In the genomic region with DNA sequence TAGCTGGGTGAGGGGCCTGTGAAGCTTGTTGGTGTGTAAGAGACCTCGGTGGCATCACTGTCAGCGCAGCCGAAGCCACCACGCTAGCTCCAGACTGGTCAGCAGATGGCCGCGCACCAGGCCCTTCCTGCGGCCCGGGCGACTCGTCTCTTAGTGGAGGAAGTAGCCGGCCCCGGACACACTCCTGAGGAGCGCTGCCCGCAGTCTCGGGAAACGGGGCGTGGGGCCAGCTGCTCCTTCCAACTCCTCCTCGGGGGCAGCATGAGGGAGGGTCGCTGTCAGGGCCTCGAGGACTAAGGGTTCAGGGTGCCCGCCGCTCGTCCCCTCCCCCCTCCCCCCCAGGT, we compare ENCODE assay signal across 1 cellular context.
TF ChIP-seq lines count a peak whose summit lies in the region.

No MANE protein-coding gene starts in this region.

TF ChIP-seq in K562, 482 proteins besides CTCF, POLR2A, EP300 and RAD21 (continued from another document and continues in another):
- no peak for TF ChIP-seq FOXM1 (IDR thresholded peaks at IDR 0.05; ENCODE audit: low read depth)
- 0 out of 2 replicates have a peak, but pooled peaks have one; percentile 46 for TF ChIP-seq FOXM1 (CRISPR knock-in tag; IDR thresholded peaks at IDR 0.05; ENCODE audit: low read depth)
- TF ChIP-seq, protein P1, sequence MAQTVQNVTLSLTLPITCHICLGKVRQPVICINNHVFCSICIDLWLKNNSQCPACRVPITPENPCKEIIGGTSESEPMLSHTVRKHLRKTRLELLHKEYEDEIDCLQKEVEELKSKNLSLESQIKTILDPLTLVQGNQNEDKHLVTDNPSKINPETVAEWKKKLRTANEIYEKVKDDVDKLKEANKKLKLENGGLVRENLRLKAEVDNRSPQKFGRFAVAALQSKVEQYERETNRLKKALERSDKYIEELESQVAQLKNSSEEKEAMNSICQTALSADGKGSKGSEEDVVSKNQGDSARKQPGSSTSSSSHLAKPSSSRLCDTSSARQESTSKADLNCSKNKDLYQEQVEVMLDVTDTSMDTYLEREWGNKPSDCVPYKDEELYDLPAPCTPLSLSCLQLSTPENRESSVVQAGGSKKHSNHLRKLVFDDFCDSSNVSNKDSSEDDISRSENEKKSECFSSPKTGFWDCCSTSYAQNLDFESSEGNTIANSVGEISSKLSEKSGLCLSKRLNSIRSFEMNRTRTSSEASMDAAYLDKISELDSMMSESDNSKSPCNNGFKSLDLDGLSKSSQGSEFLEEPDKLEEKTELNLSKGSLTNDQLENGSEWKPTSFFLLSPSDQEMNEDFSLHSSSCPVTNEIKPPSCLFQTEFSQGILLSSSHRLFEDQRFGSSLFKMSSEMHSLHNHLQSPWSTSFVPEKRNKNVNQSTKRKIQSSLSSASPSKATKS (CRISPR knock-in tag; IDR thresholded peaks at IDR 0.05) = no peak
- TF ChIP-seq, protein P2, sequence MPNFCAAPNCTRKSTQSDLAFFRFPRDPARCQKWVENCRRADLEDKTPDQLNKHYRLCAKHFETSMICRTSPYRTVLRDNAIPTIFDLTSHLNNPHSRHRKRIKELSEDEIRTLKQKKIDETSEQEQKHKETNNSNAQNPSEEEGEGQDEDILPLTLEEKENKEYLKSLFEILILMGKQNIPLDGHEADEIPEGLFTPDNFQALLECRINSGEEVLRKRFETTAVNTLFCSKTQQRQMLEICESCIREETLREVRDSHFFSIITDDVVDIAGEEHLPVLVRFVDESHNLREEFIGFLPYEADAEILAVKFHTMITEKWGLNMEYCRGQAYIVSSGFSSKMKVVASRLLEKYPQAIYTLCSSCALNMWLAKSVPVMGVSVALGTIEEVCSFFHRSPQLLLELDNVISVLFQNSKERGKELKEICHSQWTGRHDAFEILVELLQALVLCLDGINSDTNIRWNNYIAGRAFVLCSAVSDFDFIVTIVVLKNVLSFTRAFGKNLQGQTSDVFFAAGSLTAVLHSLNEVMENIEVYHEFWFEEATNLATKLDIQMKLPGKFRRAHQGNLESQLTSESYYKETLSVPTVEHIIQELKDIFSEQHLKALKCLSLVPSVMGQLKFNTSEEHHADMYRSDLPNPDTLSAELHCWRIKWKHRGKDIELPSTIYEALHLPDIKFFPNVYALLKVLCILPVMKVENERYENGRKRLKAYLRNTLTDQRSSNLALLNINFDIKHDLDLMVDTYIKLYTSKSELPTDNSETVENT (CRISPR knock-in tag; IDR thresholded peaks at IDR 0.05) = no peak
- TF ChIP-seq ZNF316 (IDR thresholded peaks at IDR 0.05) = no peak
- TF ChIP-seq ZNF318 (IDR thresholded peaks at IDR 0.05; ENCODE audit: borderline replicate concordance in 1 of 2, low read depth in 1 of 2) = no peak
- no peak for TF ChIP-seq MCM2 (IDR thresholded peaks at IDR 0.05; ENCODE audit: low read depth)
- TF ChIP-seq ETS2 (tag; IDR thresholded peaks at IDR 0.05; ENCODE audit: borderline replicate concordance, poor library complexity, severe bottlenecking) = no peak
- TF ChIP-seq KDM5B (IDR thresholded peaks at IDR 0.05; ENCODE audit: insufficient replicate concordance, low read depth, low read length) = no peak
- no peak for TF ChIP-seq MGA (IDR thresholded peaks at IDR 0.05)
- no peak for TF ChIP-seq MYBL2 (IDR thresholded peaks at IDR 0.05; ENCODE audit: low read depth)
- TF ChIP-seq MYBL2 (CRISPR knock-in tag; IDR thresholded peaks at IDR 0.05; ENCODE audit: borderline replicate concordance) = no peak
- no peak for TF ChIP-seq MYNN (IDR thresholded peaks at IDR 0.05)
- TF ChIP-seq MYNN (CRISPR knock-in tag; IDR thresholded peaks at IDR 0.05) = no peak
- peak in 1 of 3 experiments; percentile 78 for TF ChIP-seq YY1 (IDR thresholded peaks at IDR 0.05; ENCODE audit: borderline replicate concordance in 1 of 3, control insufficient read depth in 1 of 3, extremely low read depth in 1 of 3, insufficient read depth in 3 of 3, insufficient read length in 1 of 3, insufficient replicate concordance in 2 of 3, low read depth in 1 of 3, low read length in 2 of 3)
- no peak for TF ChIP-seq ZNF134 (CRISPR knock-in tag; conservative IDR thresholded peaks at IDR 0.05)
- TF ChIP-seq GTF2A2 (tag; IDR thresholded peaks at IDR 0.05) = no peak
- TF ChIP-seq FOXK1 (CRISPR knock-in tag; IDR thresholded peaks at IDR 0.05; ENCODE audit: borderline replicate concordance) = no peak
- 0 out of 2 replicates have a peak, but pooled peaks have one; percentile 35 for TF ChIP-seq ZBTB17 (CRISPR knock-in tag; IDR thresholded peaks at IDR 0.05)
- no peak for TF ChIP-seq E2F4 (CRISPR knock-in tag; IDR thresholded peaks at IDR 0.05; ENCODE audit: low read depth)
- TF ChIP-seq PKNOX1 (IDR thresholded peaks at IDR 0.05) = no peak
- no peak for TF ChIP-seq MEF2D (tag; conservative IDR thresholded peaks at IDR 0.05; ENCODE audit: low read depth)
- TF ChIP-seq ZNF699 (CRISPR knock-in tag; IDR thresholded peaks at IDR 0.05; ENCODE audit: insufficient replicate concordance) = no peak
